Comparison of ENCODE assay signal across 8 cellular contexts in genomic region chr6:107956586-107957164, GRCh38. TPM values are rescaled to one million over a fixed set of nuclear protein-coding genes. Genes with fewer than 3 reads are reported as not detected.
DNase-seq lines count a peak whose midpoint lies in the region; ATAC-seq and TF ChIP-seq lines count a peak whose summit lies in the region.

No MANE protein-coding gene starts in this region.

- H3K9me3 Mint-ChIP-seq in T-helper 2 cell treated with Interferon-gamma antibody and Interleukin-4, amounts not matched to agents 5 μg/mL and 100 μg/mL, for 36 hours = no peaks in the 10 kb centered on the region

- H3K4me1 ChIP-seq in BE2C (no peaks in the 10 kb centered on the region), psoas muscle (peaks cover 25% of the 10 kb centered on the region)

- peak overlapping the region; percentile 100 for H3K4me3 Mint-ChIP-seq in T-helper 2 cell treated with Interferon-gamma antibody and Interleukin-4, amounts not matched to agents 5 μg/mL and 100 μg/mL, for 36 hours

- peaks cover 26% of the 10 kb centered on the region for H3K4me1 Mint-ChIP-seq in T-helper 2 cell treated with Interferon-gamma antibody and Interleukin-4, amounts not matched to agents 5 μg/mL and 100 μg/mL, for 36 hours (ENCODE audit: low read depth)

- peaks cover 25% of the 10 kb centered on the region for H3K36me3 Mint-ChIP-seq in T-helper 2 cell treated with Interferon-gamma antibody and Interleukin-4, amounts not matched to agents 5 μg/mL and 100 μg/mL, for 36 hours (ENCODE audit: low read depth)

- intact Hi-C loops in psoas muscle (cut with DNase I) = no loop called here

- no peaks in the 10 kb centered on the region for H3K9me3 ChIP-seq in BE2C
- H3K9me3 ChIP-seq in psoas muscle = no peaks in the 10 kb centered on the region

- H3K27me3 ChIP-seq in BE2C (no peaks in the 10 kb centered on the region), psoas muscle (ENCODE audit: insufficient read depth in 3 of 3, low read length in 2 of 3) (no peaks in the 10 kb centered on the region)

- TF ChIP-seq CTCF in BE2C (IDR thresholded peaks at IDR 0.05; ENCODE audit: low read depth, low read length) (no peak), psoas muscle (IDR thresholded peaks at IDR 0.05) (no peak)

- peak overlapping the region; percentile 94 for H3K27ac ChIP-seq in psoas muscle

- peak overlapping the region; percentile 98 for H3K27ac Mint-ChIP-seq in T-helper 2 cell treated with Interferon-gamma antibody and Interleukin-4, amounts not matched to agents 5 μg/mL and 100 μg/mL, for 36 hours

- DNase-seq in BE2C (no peak), HT-29 (ENCODE audit: low spot score) (peak; percentile 51), fibroblast of the conjunctiva (ENCODE audit: low read depth) (peak; percentile 45), psoas muscle (no peak)
- no peak for DNase-seq in T-helper 2 cell treated with Interferon-gamma antibody and Interleukin-4, amounts not matched to agents 5 μg/mL and 100 μg/mL, for 36 hours (ENCODE audit: low spot score)

- H3K27me3 Mint-ChIP-seq in T-helper 2 cell treated with Interferon-gamma antibody and Interleukin-4, amounts not matched to agents 5 μg/mL and 100 μg/mL, for 36 hours (ENCODE audit: low read depth) = no peaks in the 10 kb centered on the region

- WGBS in psoas muscle, 3 donors = 13 to 16% (median 14%) methylated on average over 5 of the region's 5 CpGs

- peak overlapping the region; percentile 98 for H3K4me3 ChIP-seq in BE2C (ENCODE audit: low read depth, low read length)
- H3K4me3 ChIP-seq in psoas muscle = peak overlapping the region; percentile 96

- H3K36me3 ChIP-seq in BE2C (no peaks in the 10 kb centered on the region), psoas muscle (ENCODE audit: insufficient read depth in 1 of 2, low read depth in 1 of 2) (no peaks in the 10 kb centered on the region)

- ATAC-seq in psoas muscle (no peak), HG03565 (IDR thresholded peaks at IDR 0.05; ENCODE audit: unreplicated experiment) (no peak), HG03520 (IDR thresholded peaks at IDR 0.05; ENCODE audit: unreplicated experiment) (no peak), HG03139 (IDR thresholded peaks at IDR 0.05; ENCODE audit: unreplicated experiment) (no peak)

RNA-seq across cellular contexts. Expression of gene SEC63, which starts 1.3 kb away (rescaled TPM):
- polyA plus RNA-seq in BE2C (2012; ENCODE audit: insufficient read depth, insufficient read length, low read depth) = 75.2 TPM
- 4.0 and 9.6 TPM in 2 replicates for total RNA-seq in HT-29 (2014; rRNA removed; shearing (Covaris generic))
- 10 to 100 TPM; 21.8 to 53.8 (median 41.3) TPM for total RNA-seq in psoas muscle
- 10 to 100 TPM; 15.1 to 23.2 (median 18.5) TPM for polyA plus RNA-seq in psoas muscle

Comparison
In these comparisons a context has a peak if more than half of its experiments do, and no peak if none do; other contexts are left out.
1. DNase-seq: peak in HT-29 (single experiment) and fibroblast of the conjunctiva (single experiment); none in BE2C (single experiment), T-helper 2 cell treated with Interferon-gamma antibody and Interleukin-4, amounts not matched to agents 5 μg/mL and 100 μg/mL, for 36 hours (single experiment) and psoas muscle (0 of 2).